29 cellular contexts compared by ENCODE assay signal in the genomic region with DNA sequence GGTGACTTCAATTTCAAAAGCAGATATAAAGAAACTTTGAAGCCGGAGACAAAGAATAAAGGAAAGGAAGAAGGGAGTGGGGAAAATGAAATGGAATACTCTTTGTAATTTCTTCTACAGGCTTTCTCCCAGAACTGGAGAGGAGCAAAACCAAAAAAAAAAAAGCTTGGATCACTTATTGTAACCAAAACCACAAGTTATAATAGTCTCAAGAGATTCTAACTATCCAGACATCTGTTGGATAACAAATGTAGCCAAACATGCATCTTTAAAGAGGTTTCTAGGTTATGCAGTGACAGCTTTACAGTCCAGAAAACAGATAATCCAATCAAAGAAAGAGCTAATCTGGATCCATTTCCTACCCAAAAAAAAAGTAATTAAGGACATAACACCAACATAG. TPM values are rescaled to one million over a fixed set of nuclear protein-coding genes. Genes with fewer than 3 reads are reported as not detected.
DNase-seq lines count a peak whose midpoint lies in the region; ATAC-seq lines count a peak whose summit lies in the region.
"Had no signal": no experiment of that assay in that cellular context is flagged by ENCODE, and none has a peak within 500 bp of the region (broad histone marks: within the 10 kb centered on the region; RNA-seq: fewer than 3 reads in every experiment).

No MANE protein-coding gene starts in this region.

- intact Hi-C loops in left colon (cut with DNase I, micrococcal nuclease) = no loop called here

- no peaks in the 10 kb centered on the region for H3K4me1 Mint-ChIP-seq in activated naive CD4-positive, alpha-beta T cell treated with anti-CD3 and anti-CD28 coated beads, Interleukin-2, amount 10 ng/mL, durations not matched to agents 7 days and 5 days
- H3K4me1 Mint-ChIP-seq: IgD-negative memory B cell; naive thymus-derived CD4-positive, alpha-beta T cell had no signal

- H3K27ac Mint-ChIP-seq in activated naive CD4-positive, alpha-beta T cell treated with anti-CD3 and anti-CD28 coated beads, Interleukin-2, amount 10 ng/mL, durations not matched to agents 7 days and 5 days = no peak overlapping the region
- H3K27ac Mint-ChIP-seq: activated CD8-positive, alpha-beta T cell treated with anti-CD3 and anti-CD28 coated beads, Interleukin-2, amount 10 ng/mL, durations not matched to agents 7 days and 5 days; activated naive CD4-positive, alpha-beta T cell treated with anti-CD3 and anti-CD28 coated beads, Interleukin-2, amount 50 U/mL, for 72 hours; CD4-positive, alpha-beta T cell; IgD-negative memory B cell; naive thymus-derived CD4-positive, alpha-beta T cell had no signal

- H3K4me3 Mint-ChIP-seq in activated naive CD4-positive, alpha-beta T cell treated with anti-CD3 and anti-CD28 coated beads, Interleukin-2, amount 10 ng/mL, durations not matched to agents 7 days and 5 days = no peak overlapping the region
- H3K4me3 Mint-ChIP-seq: activated CD8-positive, alpha-beta T cell treated with anti-CD3 and anti-CD28 coated beads, Interleukin-2, amount 10 ng/mL, durations not matched to agents 7 days and 5 days; CD4-positive, alpha-beta T cell; IgD-negative memory B cell; naive thymus-derived CD4-positive, alpha-beta T cell had no signal

- CTCF ChIA-PET in activated naive CD4-positive, alpha-beta T cell treated with anti-CD3 and anti-CD28 coated beads, Interleukin-2, amount 10 ng/mL, durations not matched to agents 7 days and 5 days (lab: Charles Lee) = interaction anchor here (0.7 kb wide), 1 partner anchor 10 kb away, joined by 3 read pairs; no protein-coding TSS in a partner anchor

- no peak for ATAC-seq in left colon
- ATAC-seq: activated CD8-positive, alpha-beta T cell treated with anti-CD3 and anti-CD28 coated beads, Interleukin-2, amount 10 ng/mL, durations not matched to agents 7 days and 5 days; activated naive CD4-positive, alpha-beta T cell treated with anti-CD3 and anti-CD28 coated beads, Interleukin-2, amount 50 U/mL, for 72 hours; foreskin keratinocyte; naive thymus-derived CD4-positive, alpha-beta T cell had no signal

- peak; percentile 84 for DNase-seq in NCI-H2107 treated with DMSO at 0.1 percent for 48 hours (lab: John Stamatoyannopoulos, UW; ENCODE audit: unreplicated experiment)
- no peak for DNase-seq in NCI-H2107 (lab: John Stamatoyannopoulos, UW)
- DNase-seq in RPMI7951 (ENCODE audit: low read depth) = peak; percentile 62
- DNase-seq in fibroblast of peridontal ligament (ENCODE audit: extremely low read depth) = peak; percentile 87
- peak; percentile 44 for DNase-seq in stromal cell of bone marrow (ENCODE audit: low read depth)
- DNase-seq in activated naive CD4-positive, alpha-beta T cell treated with anti-CD3 and anti-CD28 coated beads, Interleukin-2, amount 10 ng/mL, durations not matched to agents 7 days and 5 days = no peak
- no peak for DNase-seq in left colon
- no peak for DNase-seq in NCI-H510A treated with DMSO at 0.1 percent for 48 hours (lab: John Stamatoyannopoulos, UW)
- DNase-seq: activated CD4-positive, alpha-beta T cell treated with anti-CD3 and anti-CD28 coated beads for 4 hours; activated CD8-positive, alpha-beta T cell treated with anti-CD3 and anti-CD28 coated beads, Interleukin-2, amount 10 ng/mL, durations not matched to agents 7 days and 5 days; AML-193; anterior cingulate cortex; CD4-positive, alpha-beta T cell; effector memory CD4-positive, alpha-beta T cell; GOT3; head of caudate nucleus; islet precursor cell; left ventricle myocardium inferior; naive thymus-derived CD4-positive, alpha-beta T cell; NCI-H1092 treated with DMSO at 0.1 percent for 48 hours; NCI-H1694 treated with DMSO at 0.1 percent for 48 hours; NCI-H748 treated with DMSO at 0.1 percent for 48 hours; stimulated activated CD4-positive, alpha-beta T cell treated with anti-CD3 and anti-CD28 coated beads, Interleukin-15, amount 100 ng/mL, for 24 hours; stimulated activated CD4-positive, alpha-beta T cell treated with anti-CD3 and anti-CD28 coated beads, Interleukin-4, amount 100 ng/mL, for 4 hours; transverse colon; WERI-Rb-1 had no signal

- no peaks in the 10 kb centered on the region for H3K9me3 Mint-ChIP-seq in activated naive CD4-positive, alpha-beta T cell treated with anti-CD3 and anti-CD28 coated beads, Interleukin-2, amount 10 ng/mL, durations not matched to agents 7 days and 5 days
- H3K9me3 Mint-ChIP-seq: activated naive CD4-positive, alpha-beta T cell treated with anti-CD3 and anti-CD28 coated beads, Interleukin-2, amount 50 U/mL, for 72 hours had no signal

- no peaks in the 10 kb centered on the region for H3K27me3 Mint-ChIP-seq in activated naive CD4-positive, alpha-beta T cell treated with anti-CD3 and anti-CD28 coated beads, Interleukin-2, amount 10 ng/mL, durations not matched to agents 7 days and 5 days
- H3K27me3 Mint-ChIP-seq: CD4-positive, alpha-beta T cell; IgD-negative memory B cell; naive thymus-derived CD4-positive, alpha-beta T cell had no signal

- H3K36me3 Mint-ChIP-seq in activated naive CD4-positive, alpha-beta T cell treated with anti-CD3 and anti-CD28 coated beads, Interleukin-2, amount 10 ng/mL, durations not matched to agents 7 days and 5 days = no peaks in the 10 kb centered on the region
- H3K36me3 Mint-ChIP-seq: activated naive CD4-positive, alpha-beta T cell treated with anti-CD3 and anti-CD28 coated beads, Interleukin-2, amount 50 U/mL, for 72 hours; IgD-negative memory B cell; naive thymus-derived CD4-positive, alpha-beta T cell had no signal

RNA-seq across cellular contexts. Expression of a gene that starts 36.2 kb away (rescaled TPM):
- 10.4 and 19.8 TPM in 2 replicates for total RNA-seq in RPMI7951 (2014; rRNA removed; shearing (Covaris generic))
- total RNA-seq in left colon = 1 to 10 TPM; 1.2 to 5.1 TPM
- total RNA-seq: activated CD8-positive, alpha-beta T cell treated with anti-CD3 and anti-CD28 coated beads, Interleukin-2, amount 10 ng/mL, durations not matched to agents 7 days and 5 days; CD4-positive, alpha-beta T cell had no signal

Comparison
In these comparisons a context has a peak if more than half of its experiments do, and no peak if none do; other contexts are left out.
1. DNase-seq: peak in NCI-H2107 treated with DMSO at 0.1 percent for 48 hours (single experiment), RPMI7951 (single experiment), fibroblast of peridontal ligament (single experiment) and stromal cell of bone marrow (single experiment); none in NCI-H2107 (single experiment), activated naive CD4-positive, alpha-beta T cell treated with anti-CD3 and anti-CD28 coated beads, Interleukin-2, amount 10 ng/mL, durations not matched to agents 7 days and 5 days (single experiment), left colon (0 of 2) and NCI-H510A treated with DMSO at 0.1 percent for 48 hours (single experiment).